ENCODE assay signal across 27 cellular contexts in the genomic region with DNA sequence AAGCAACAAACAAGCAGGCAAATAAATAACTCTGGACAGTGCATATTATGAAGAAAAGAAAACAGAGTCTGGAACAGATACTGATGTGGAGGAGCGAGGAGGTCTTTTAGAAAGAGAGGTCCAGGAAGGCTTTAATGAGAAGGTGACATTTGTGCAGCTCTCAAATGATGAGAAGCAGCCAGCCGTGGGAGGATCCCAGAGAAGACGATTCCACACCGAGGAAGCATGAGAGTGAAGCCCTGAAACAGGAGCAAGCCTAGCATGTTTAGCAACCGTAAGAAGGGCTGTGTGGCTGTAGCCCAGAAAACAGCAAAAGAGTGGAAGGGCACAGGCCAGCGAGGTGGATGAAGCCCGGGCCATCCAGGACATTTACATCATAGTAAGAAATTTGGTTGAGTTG.
DNase-seq lines count a peak whose midpoint lies in the region; ATAC-seq, FAIRE-seq and TF ChIP-seq lines count a peak whose summit lies in the region.
"Had no signal": no experiment of that assay in that cellular context is flagged by ENCODE, and none has a peak within 500 bp of the region (broad histone marks: within the 10 kb centered on the region; RNA-seq: fewer than 3 reads in every experiment).

No MANE protein-coding gene starts in this region.

- H3K79me2 ChIP-seq in astrocyte (ENCODE audit: insufficient read depth, low read length): no peaks in the 10 kb centered on the region

- no peaks in the 10 kb centered on the region for H3K36me3 Mint-ChIP-seq in astrocyte (ENCODE audit: low read depth, unreplicated experiment)
- H3K36me3 Mint-ChIP-seq in type B pancreatic cell: no peaks in the 10 kb centered on the region

- H3K4me1 Mint-ChIP-seq in astrocyte (ENCODE audit: low read depth, unreplicated experiment) (peaks cover 36% of the 10 kb centered on the region), type B pancreatic cell (ENCODE audit: unreplicated experiment) (peaks cover 5% of the 10 kb centered on the region)
- H3K4me1 Mint-ChIP-seq: activated CD4-positive, alpha-beta T cell treated with anti-CD3 and anti-CD28 coated beads for 36 hours had no signal

- H3K9me3 Mint-ChIP-seq in astrocyte (ENCODE audit: unreplicated experiment) (peaks cover 2% of the 10 kb centered on the region), type B pancreatic cell (peaks cover 5% of the 10 kb centered on the region)
- H3K9me3 Mint-ChIP-seq: CD4-positive, CD25-positive, alpha-beta regulatory T cell had no signal

- peak overlapping the region; percentile 96 for H3K27ac Mint-ChIP-seq in astrocyte (ENCODE audit: unreplicated experiment)
- H3K27ac Mint-ChIP-seq in type B pancreatic cell: peak overlapping the region; percentile 69
- H3K27ac Mint-ChIP-seq: activated CD4-positive, alpha-beta T cell treated with anti-CD3 and anti-CD28 coated beads for 36 hours; activated naive CD8-positive, alpha-beta T cell; CD4-positive, CD25-positive, alpha-beta regulatory T cell; naive thymus-derived CD4-positive, alpha-beta T cell had no signal

- H3K27me3 ChIP-seq in HUES48 (ENCODE audit: control insufficient read depth, insufficient read depth, low read length): no peaks in the 10 kb centered on the region
- H3K27me3 ChIP-seq in astrocyte (ENCODE audit: insufficient read depth, low read length): no peaks in the 10 kb centered on the region
- H3K27me3 ChIP-seq: esophagus squamous epithelium, gastroesophageal sphincter, upper lobe of right lung had no signal

- H3K4me2 ChIP-seq in astrocyte (ENCODE audit: low read length): peak overlapping the region; percentile 27

- H4K20me1 ChIP-seq in astrocyte (ENCODE audit: insufficient read depth, low read length): no peaks in the 10 kb centered on the region

- ATAC-seq in HG02610 (IDR thresholded peaks at IDR 0.05; ENCODE audit: unreplicated experiment): no peak
- no peak for ATAC-seq in GM21529 (IDR thresholded peaks at IDR 0.05; ENCODE audit: unreplicated experiment)
- ATAC-seq: gastroesophageal sphincter; left lobe of liver; naive thymus-derived CD4-positive, alpha-beta T cell had no signal

- H3K36me3 ChIP-seq in HUES48 (ENCODE audit: control insufficient read depth, insufficient read depth, low read length) (no peaks in the 10 kb centered on the region), astrocyte (ENCODE audit: insufficient read depth, low read length) (no peaks in the 10 kb centered on the region)
- H3K36me3 ChIP-seq: esophagus squamous epithelium, gastroesophageal sphincter, upper lobe of right lung had no signal

- H3K9ac ChIP-seq in HUES48 (ENCODE audit: low read depth, low read length) (no peak overlapping the region), astrocyte (ENCODE audit: low read length) (peak overlapping the region; percentile 70)

- peak overlapping the region; percentile 26 for H3K27ac ChIP-seq in HUES48 (ENCODE audit: low read depth, low read length)
- H3K27ac ChIP-seq in astrocyte (ENCODE audit: low read depth, low read length): peak overlapping the region; percentile 97
- H3K27ac ChIP-seq: esophagus squamous epithelium, gastroesophageal sphincter, upper lobe of right lung had no signal

- H3K9me3 ChIP-seq in HUES48 (ENCODE audit: control insufficient read depth, insufficient read depth, low read length) (no peaks in the 10 kb centered on the region), astrocyte (ENCODE audit: insufficient read depth, low read depth, low read length) (no peaks in the 10 kb centered on the region)
- H3K9me3 ChIP-seq: esophagus squamous epithelium, gastroesophageal sphincter, upper lobe of right lung had no signal

- H3K4me3 ChIP-seq in HUES48 (ENCODE audit: low read depth, low read length): no peak overlapping the region
- H3K4me3 ChIP-seq in astrocyte (ENCODE audit: insufficient read depth, low read depth, low read length): no peak overlapping the region
- H3K4me3 ChIP-seq: esophagus squamous epithelium, gastroesophageal sphincter, upper lobe of right lung had no signal

- H3K27me3 Mint-ChIP-seq in astrocyte (ENCODE audit: low read depth, unreplicated experiment): no peaks in the 10 kb centered on the region
- H3K27me3 Mint-ChIP-seq in type B pancreatic cell: no peaks in the 10 kb centered on the region
- H3K27me3 Mint-ChIP-seq: activated CD4-positive, alpha-beta T cell treated with anti-CD3 and anti-CD28 coated beads for 36 hours; activated naive CD8-positive, alpha-beta T cell; CD4-positive, CD25-positive, alpha-beta regulatory T cell; naive thymus-derived CD4-positive, alpha-beta T cell had no signal

- H2AFZ ChIP-seq in astrocyte (ENCODE audit: low read depth, low read length): no peak overlapping the region

- FAIRE-seq in astrocyte (lab: Jason Lieb, UNC): no peak
- FAIRE-seq: small intestine had no signal

- H3K4me3 Mint-ChIP-seq in astrocyte (ENCODE audit: unreplicated experiment) (no peak overlapping the region), type B pancreatic cell (no peak overlapping the region)
- H3K4me3 Mint-ChIP-seq: activated CD4-positive, alpha-beta T cell treated with anti-CD3 and anti-CD28 coated beads for 36 hours; activated naive CD8-positive, alpha-beta T cell; CD4-positive, CD25-positive, alpha-beta regulatory T cell; naive thymus-derived CD4-positive, alpha-beta T cell had no signal

- no peak for TF ChIP-seq CTCF in astrocyte (IDR thresholded peaks at IDR 0.05; ENCODE audit: insufficient read depth, low read depth, low read length)
- no peak for TF ChIP-seq CTCF in type B pancreatic cell (conservative IDR thresholded peaks at IDR 0.05)

- peaks cover 11% of the 10 kb centered on the region; the same call in 1 of the 2 replicates for H3K4me1 ChIP-seq in HUES48 (ENCODE audit: control insufficient read depth, insufficient read depth, low read length)
- H3K4me1 ChIP-seq in astrocyte (ENCODE audit: insufficient read depth, low read length): peaks cover 21% of the 10 kb centered on the region
- H3K4me1 ChIP-seq: esophagus squamous epithelium, gastroesophageal sphincter, upper lobe of right lung had no signal

- DNase-seq in astrocyte (ENCODE audit: low read depth) (no peak), left kidney (ENCODE audit: low read depth, low spot score) (peak; percentile 34), type B pancreatic cell (ENCODE audit: extremely low spot score, unreplicated experiment) (no peak), NCI-H2107 treated with DMSO at 0.1 percent for 48 hours (lab: John Stamatoyannopoulos, UW; ENCODE audit: unreplicated experiment) (no peak)
- DNase-seq: activated CD4-positive, alpha-beta T cell treated with anti-CD3 and anti-CD28 coated beads for 36 hours; activated effector memory CD4-positive, alpha-beta T cell treated with Interleukin-2 at 50 U/mL for 16 hours; activated T-cell treated with anti-CD3 and anti-CD28 coated beads for 4 hours; anterior cingulate cortex; caudate nucleus; CD4-positive, CD25-positive, alpha-beta regulatory T cell; esophagus squamous epithelium; hippocampal formation; naive thymus-derived CD4-positive, alpha-beta T cell; NCI-H1048; NCI-H1930; NCI-H526 treated with DMSO at 0.1 percent for 48 hours; occipital lobe; stimulated activated CD4-positive, alpha-beta T cell treated with anti-CD3 and anti-CD28 coated beads, Interleukin-1b, Interleukin-23, amount 100 ng/mL, for 48 hours; T-helper 2 cell; upper lobe of right lung had no signal
